ENCODE assay signal across 26 cellular contexts in the genomic region with DNA sequence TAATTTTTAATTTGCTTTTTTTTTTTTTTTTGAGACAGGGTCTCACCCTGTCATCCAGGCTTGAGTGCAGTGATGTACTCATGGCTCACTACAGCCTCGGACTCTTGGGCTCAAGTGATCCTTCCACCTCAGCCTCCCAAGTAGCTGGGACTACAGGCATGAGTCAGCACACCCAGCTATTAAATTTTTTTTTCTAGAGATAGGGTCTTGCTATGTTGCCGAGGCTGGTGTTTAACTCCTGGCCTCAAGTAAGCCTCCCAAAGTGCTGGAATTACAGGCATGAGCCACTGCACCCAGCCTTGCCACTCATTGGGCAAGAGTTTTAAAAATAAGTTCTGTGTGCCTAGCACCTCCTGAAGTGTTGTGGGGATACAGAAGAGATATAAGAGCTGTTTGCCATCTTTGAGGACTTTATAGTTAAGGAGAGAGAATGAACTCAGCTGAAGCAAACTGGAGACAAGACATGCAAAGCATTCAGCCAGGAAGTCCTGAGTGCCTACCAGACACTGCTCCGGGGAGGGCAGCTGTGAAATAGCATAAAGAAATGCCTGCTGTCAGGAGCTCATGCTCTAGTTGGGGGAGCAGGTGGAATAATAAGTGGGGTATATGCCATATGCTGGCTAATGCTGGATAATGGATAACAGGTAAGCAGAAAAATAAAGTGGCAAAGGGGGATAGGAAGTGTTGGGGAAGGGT. TPM values are rescaled to one million over a fixed set of nuclear protein-coding genes. Genes with fewer than 3 reads are reported as not detected.
DNase-seq lines count a peak whose midpoint lies in the region; ATAC-seq and TF ChIP-seq lines count a peak whose summit lies in the region.
"Had no signal": no experiment of that assay in that cellular context is flagged by ENCODE, and none has a peak within 500 bp of the region (broad histone marks: within the 10 kb centered on the region; RNA-seq: fewer than 3 reads in every experiment).

No MANE protein-coding gene starts in this region.

- no peak for TF ChIP-seq EP300 in SK-N-SH (IDR thresholded peaks at IDR 0.05; ENCODE audit: borderline replicate concordance in 1 of 2, low read depth in 1 of 2, low read length in 1 of 2)

- no peaks in the 10 kb centered on the region for H3K9me2 ChIP-seq in SK-N-SH

- H3K4me2 ChIP-seq in SK-N-SH, result no peak overlapping the region
- H3K4me2 ChIP-seq: neural progenitor cell had no signal

- H3K36me3 ChIP-seq in SK-N-SH (replicated peaks in 1 of 2; ENCODE audit: control insufficient read depth in 1 of 2, insufficient read depth in 2 of 2, low read length in 1 of 2), result no peaks in the 10 kb centered on the region
- no peaks in the 10 kb centered on the region for H3K36me3 ChIP-seq in SK-N-MC (ENCODE audit: insufficient read depth, low read length)
- H3K36me3 ChIP-seq in left lung, result no peaks in the 10 kb centered on the region
- no peaks in the 10 kb centered on the region for H3K36me3 ChIP-seq in vagina
- H3K36me3 ChIP-seq: neural progenitor cell, thoracic aorta had no signal

- H3K27ac ChIP-seq in SK-N-SH (ENCODE audit: low read depth in 2 of 2, low read length in 1 of 2) (no peak overlapping the region), SK-N-MC (peak overlapping the region; percentile 17; the same call in 1 of the 2 replicates), left lung (no peak overlapping the region), vagina (no peak overlapping the region)
- H3K27ac ChIP-seq: dorsolateral prefrontal cortex, epithelial cell of prostate, neural progenitor cell, psoas muscle, skin epidermis, thoracic aorta had no signal

- CTCF ChIA-PET in SK-N-SH (lab: Yijun Ruan, JAX), result interaction anchor here (0.8 kb wide), 1 partner anchor 31 kb away, joined by 3 read pairs; no protein-coding TSS in a partner anchor

- no peaks in the 10 kb centered on the region for H4K20me1 ChIP-seq in SK-N-SH (ENCODE audit: insufficient read depth)

- H3K4me3 ChIP-seq in SK-N-SH (ENCODE audit: low read depth in 2 of 2, low read length in 1 of 2) (no peak overlapping the region), SK-N-MC (no peak overlapping the region), left lung (no peak overlapping the region), vagina (no peak overlapping the region)
- H3K4me3 ChIP-seq: dorsolateral prefrontal cortex, neural progenitor cell, psoas muscle, skin epidermis, thoracic aorta had no signal

- peaks cover 17% of the 10 kb centered on the region for H3F3A ChIP-seq in SK-N-SH (replicated peaks; ENCODE audit: insufficient read depth)

- H2AFZ ChIP-seq in SK-N-SH (ENCODE audit: low read depth), result no peak overlapping the region
- H2AFZ ChIP-seq: neural progenitor cell had no signal

- DNase-seq in SK-N-SH, result no peak
- no peak for DNase-seq in SK-N-MC (ENCODE audit: low read depth, low spot score)
- no peak for DNase-seq in left lung
- peak; percentile 12 to 34 for DNase-seq in vagina (ENCODE audit: extremely low spot score in 2 of 2)
- no peak for DNase-seq in cortex of kidney (lab: John Stamatoyannopoulos, UW)
- DNase-seq in T1000 (lab: John Stamatoyannopoulos, UW), result no peak
- no peak for DNase-seq in hypothalamus (lab: John Stamatoyannopoulos, UW)
- DNase-seq: activated B cell treated with CpG ODN at 0.5 μM for 24 hours; activated CD4-positive, alpha-beta memory T cell treated with anti-CD3 and anti-CD28 coated beads, Interleukin-2, amount 10 ng/mL, durations not matched to agents 7 days and 5 days; activated gamma-delta T cell treated with Interleukin-2 at 50 U/mL for 16 hours; amygdala; DND-41; dorsolateral prefrontal cortex; foreskin fibroblast; immature natural killer cell; left ventricle myocardium superior; NCI-H1417; NCI-H2107; psoas muscle; stimulated activated CD4-positive, alpha-beta T cell treated with anti-CD3 and anti-CD28 coated beads, Interleukin-2, amount 100 ng/mL, for 24 hours; stimulated activated naive B cell treated with anti-CD40 and anti-IgM and Interleukin-4, amounts not matched to agents 10 μg/mL and 1 μg/mL and 100 μg/mL, for 72 hours had no signal

- H3K9ac ChIP-seq in SK-N-SH, result no peak overlapping the region
- H3K9ac ChIP-seq in SK-N-MC (ENCODE audit: insufficient read length), result no peak overlapping the region
- H3K9ac ChIP-seq: neural progenitor cell had no signal

- H3K9me3 ChIP-seq in SK-N-SH, result no peaks in the 10 kb centered on the region
- H3K9me3 ChIP-seq in SK-N-MC (ENCODE audit: low read depth, low read length), result no peaks in the 10 kb centered on the region
- H3K9me3 ChIP-seq in left lung, result no peaks in the 10 kb centered on the region
- H3K9me3 ChIP-seq in vagina, result no peaks in the 10 kb centered on the region
- H3K9me3 ChIP-seq: psoas muscle, thoracic aorta had no signal

- no peaks in the 10 kb centered on the region for H3K79me2 ChIP-seq in SK-N-SH (ENCODE audit: insufficient read depth)

- POLR2A ChIA-PET in SK-N-SH (lab: Yijun Ruan, JAX), result no interaction called here

- no peak for TF ChIP-seq RAD21 in SK-N-SH (IDR thresholded peaks at IDR 0.05; ENCODE audit: low read length)

- TF ChIP-seq POLR2A in vagina (IDR thresholded peaks at IDR 0.05), result no peak

- no peaks in the 10 kb centered on the region for H3K27me3 ChIP-seq in SK-N-SH (ENCODE audit: insufficient read depth)
- H3K27me3 ChIP-seq in left lung, result no peaks in the 10 kb centered on the region
- no peaks in the 10 kb centered on the region for H3K27me3 ChIP-seq in vagina
- H3K27me3 ChIP-seq: dorsolateral prefrontal cortex, neural progenitor cell had no signal

- no peak for ATAC-seq in SK-N-SH treated with all-trans-retinoic acid at 6 μM for 48 hours
- ATAC-seq in left lung, result peak; percentile 6
- ATAC-seq: left ventricle myocardium superior; psoas muscle; stimulated activated naive B cell treated with anti-CD40 and anti-IgM and Interleukin-4, amounts not matched to agents 10 μg/mL and 1 μg/mL and 100 μg/mL, for 72 hours had no signal

- TF ChIP-seq CTCF in SK-N-SH (IDR thresholded peaks at IDR 0.05) (no peak), left lung (IDR thresholded peaks at IDR 0.05) (no peak), vagina (IDR thresholded peaks at IDR 0.05) (no peak)

- H3K4me1 ChIP-seq in SK-N-SH (ENCODE audit: control insufficient read depth in 1 of 2, insufficient read depth in 2 of 2, low read depth in 1 of 2, low read length in 1 of 2) (peaks cover 8 to 17% of the 10 kb centered on the region in 2 experiments; a peak in 3 of 4 replicates), left lung (peaks cover 8 to 17% of the 10 kb centered on the region in 2 donors), vagina (peaks cover 20% of the 10 kb centered on the region)

- WGBS in SK-N-SH (ENCODE audit: low lambda C conversion rate), result 34% methylated on average over 3 of the region's 3 CpGs

- intact Hi-C loops in left lung (cut with DNase I) (no loop called here), vagina (cut with DNase I) (no loop called here)

TF ChIP-seq in SK-N-SH, 30 proteins besides CTCF, POLR2A, EP300 and RAD21 (continues in another document):
- TF ChIP-seq TCF12 (IDR thresholded peaks at IDR 0.05) (peak; percentile 21; the same call in 1 of the 2 replicates), RCOR1 (IDR thresholded peaks at IDR 0.05; ENCODE audit: low read length) (no peak), FOSL2 (IDR thresholded peaks at IDR 0.05; ENCODE audit: borderline replicate concordance, low read depth) (no peak), MEF2A (IDR thresholded peaks at IDR 0.05; ENCODE audit: borderline replicate concordance, low read depth) (no peak)
- TF ChIP-seq, protein P1, sequence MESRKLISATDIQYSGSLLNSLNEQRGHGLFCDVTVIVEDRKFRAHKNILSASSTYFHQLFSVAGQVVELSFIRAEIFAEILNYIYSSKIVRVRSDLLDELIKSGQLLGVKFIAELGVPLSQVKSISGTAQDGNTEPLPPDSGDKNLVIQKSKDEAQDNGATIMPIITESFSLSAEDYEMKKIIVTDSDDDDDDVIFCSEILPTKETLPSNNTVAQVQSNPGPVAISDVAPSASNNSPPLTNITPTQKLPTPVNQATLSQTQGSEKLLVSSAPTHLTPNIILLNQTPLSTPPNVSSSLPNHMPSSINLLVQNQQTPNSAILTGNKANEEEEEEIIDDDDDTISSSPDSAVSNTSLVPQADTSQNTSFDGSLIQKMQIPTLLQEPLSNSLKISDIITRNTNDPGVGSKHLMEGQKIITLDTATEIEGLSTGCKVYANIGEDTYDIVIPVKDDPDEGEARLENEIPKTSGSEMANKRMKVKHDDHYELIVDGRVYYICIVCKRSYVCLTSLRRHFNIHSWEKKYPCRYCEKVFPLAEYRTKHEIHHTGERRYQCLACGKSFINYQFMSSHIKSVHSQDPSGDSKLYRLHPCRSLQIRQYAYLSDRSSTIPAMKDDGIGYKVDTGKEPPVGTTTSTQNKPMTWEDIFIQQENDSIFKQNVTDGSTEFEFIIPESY (IDR thresholded peaks at IDR 0.05; ENCODE audit: borderline replicate concordance, low read depth), result no peak

TF ChIP-seq in SK-N-SH treated with all-trans-retinoic acid at 6 μM for 48 hours, 23 proteins besides CTCF, POLR2A, EP300 and RAD21:
- TF ChIP-seq, protein P2, sequence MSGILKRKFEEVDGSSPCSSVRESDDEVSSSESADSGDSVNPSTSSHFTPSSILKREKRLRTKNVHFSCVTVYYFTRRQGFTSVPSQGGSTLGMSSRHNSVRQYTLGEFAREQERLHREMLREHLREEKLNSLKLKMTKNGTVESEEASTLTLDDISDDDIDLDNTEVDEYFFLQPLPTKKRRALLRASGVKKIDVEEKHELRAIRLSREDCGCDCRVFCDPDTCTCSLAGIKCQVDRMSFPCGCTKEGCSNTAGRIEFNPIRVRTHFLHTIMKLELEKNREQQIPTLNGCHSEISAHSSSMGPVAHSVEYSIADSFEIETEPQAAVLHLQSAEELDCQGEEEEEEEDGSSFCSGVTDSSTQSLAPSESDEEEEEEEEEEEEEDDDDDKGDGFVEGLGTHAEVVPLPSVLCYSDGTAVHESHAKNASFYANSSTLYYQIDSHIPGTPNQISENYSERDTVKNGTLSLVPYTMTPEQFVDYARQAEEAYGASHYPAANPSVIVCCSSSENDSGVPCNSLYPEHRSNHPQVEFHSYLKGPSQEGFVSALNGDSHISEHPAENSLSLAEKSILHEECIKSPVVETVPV (CRISPR knock-in tag; IDR thresholded peaks at IDR 0.05), result no peak
- no peak for TF ChIP-seq BACH2 (CRISPR knock-in tag; IDR thresholded peaks at IDR 0.05; ENCODE audit: borderline replicate concordance)
TF ChIP-seq in SK-N-SH treated with all-trans-retinoic acid at 6 μM for 48 hours: peak in this region for 0.

RNA-seq across cellular contexts. Expression of a gene that starts 15.0 kb away (rescaled TPM):
- 67.4 and 111 TPM in 2 replicates for polyA plus RNA-seq in SK-N-SH (2012; rRNA removed)
- 53.2 and 70.1 TPM in 2 replicates for polyA plus RNA-seq in SK-N-SH (2012; cell fraction: cytosol; rRNA removed)
- 77.6 and 144 TPM in 2 replicates for polyA plus RNA-seq in SK-N-SH (2012; cell fraction: nucleus; rRNA removed)
- total RNA-seq in left lung (100 to 1,000 TPM; 276 to 369 TPM), vagina (675 TPM)
- total RNA-seq: activated B cell treated with CpG ODN at 0.5 μM for 24 hours had no signal

Comparison
In these comparisons a context has a peak if more than half of its experiments do, and no peak if none do; other contexts are left out.
1. DNase-seq: peak in vagina (2 of 2); none in SK-N-SH (single experiment), SK-N-MC (single experiment), left lung (0 of 2), cortex of kidney (single experiment), T1000 (single experiment) and hypothalamus (0 of 51).